ENCODE assay signal across 9 cellular contexts in genomic region chr14:60657609-60657983, GRCh38. TPM values are rescaled to one million over a fixed set of nuclear protein-coding genes. Genes with fewer than 3 reads are reported as not detected.
DNase-seq lines count a peak whose midpoint lies in the region; ATAC-seq and TF ChIP-seq lines count a peak whose summit lies in the region.
"Had no signal": no experiment of that assay in that cellular context is flagged by ENCODE, and none has a peak within 500 bp of the region (broad histone marks: within the 10 kb centered on the region; RNA-seq: fewer than 3 reads in every experiment).

No MANE protein-coding gene starts in this region.

- H3K4me3 ChIP-seq in ACC112 (ENCODE audit: low read depth, low read length) (peak overlapping the region; percentile 88), body of pancreas (peak overlapping the region; percentile 67 to 76), mucosa of stomach (ENCODE audit: low read length) (peak overlapping the region; percentile 14)

- peak overlapping the region; percentile 61 for H3K9ac ChIP-seq in mucosa of stomach (ENCODE audit: low read length)

- DNase-seq in body of pancreas: no peak
- DNase-seq in NCI-H2227 treated with DMSO at 0.1 percent for 48 hours (lab: John Stamatoyannopoulos, UW): no peak
- DNase-seq in HuH-7.5 (ENCODE audit: low spot score): no peak
- no peak for DNase-seq in mucosa of gallbladder (ENCODE audit: low spot score)
- DNase-seq in SHP77 treated with DMSO at 0.1 percent for 48 hours (lab: John Stamatoyannopoulos, UW): no peak

- H3K9me3 ChIP-seq in body of pancreas (no peaks in the 10 kb centered on the region), mucosa of stomach (ENCODE audit: control insufficient read depth, low read length) (no peaks in the 10 kb centered on the region)

- no peaks in the 10 kb centered on the region for H3K79me2 ChIP-seq in ACC112 (ENCODE audit: control insufficient read depth, insufficient read depth, low read length, unreplicated experiment)

- no peaks in the 10 kb centered on the region for H3K27me3 ChIP-seq in ACC112 (ENCODE audit: insufficient read depth, low read length)
- peaks cover 2 to 30% of the 10 kb centered on the region in 2 donors for H3K27me3 ChIP-seq in body of pancreas
- H3K27me3 ChIP-seq in mucosa of stomach (ENCODE audit: control insufficient read depth, insufficient read depth, low read length): peaks cover 67% of the 10 kb centered on the region

- H3K36me3 ChIP-seq in ACC112 (ENCODE audit: insufficient read depth, low read length): no peaks in the 10 kb centered on the region
- no peaks in the 10 kb centered on the region for H3K36me3 ChIP-seq in body of pancreas (replicated peaks in 1 of 2; ENCODE audit: insufficient read depth in 1 of 2, low read depth in 2 of 2)
- H3K36me3 ChIP-seq in mucosa of stomach (ENCODE audit: control insufficient read depth, insufficient read depth, low read length): no peaks in the 10 kb centered on the region

- TF ChIP-seq CTCF in body of pancreas (IDR thresholded peaks at IDR 0.05): no peak

- H3K27ac ChIP-seq in ACC112 (ENCODE audit: low read depth, low read length): peak overlapping the region; percentile 68
- no peak overlapping the region for H3K27ac ChIP-seq in body of pancreas

- 1 to 2% methylated on average over 25 to 26 of the region's 26 CpGs for WGBS in body of pancreas, 2 donors

- ATAC-seq in GM21528 (IDR thresholded peaks at IDR 0.05; ENCODE audit: low FRiP score, unreplicated experiment) (peak; percentile 4), body of pancreas (no peak)
- ATAC-seq: HCT116 had no signal

- intact Hi-C loops in body of pancreas (cut with DNase I): no loop called here

- H2AFZ ChIP-seq in ACC112 (ENCODE audit: low read length, unreplicated experiment): peak overlapping the region; percentile 96

- H3K4me1 ChIP-seq in ACC112 (ENCODE audit: control insufficient read depth, insufficient read depth, low read length, unreplicated experiment): peaks cover 32% of the 10 kb centered on the region
- H3K4me1 ChIP-seq in body of pancreas: peaks cover 32% of the 10 kb centered on the region
- H3K4me1 ChIP-seq in mucosa of stomach (ENCODE audit: control insufficient read depth, insufficient read depth, low read length): peaks cover 28% of the 10 kb centered on the region

- TF ChIP-seq POLR2A in body of pancreas (IDR thresholded peaks at IDR 0.05): no peak

RNA-seq across cellular contexts. Expression of gene SIX1, which starts 8.3 kb away (rescaled TPM):
- under 1 TPM in 1 of 2 donors, not detected in 1; 0.33 TPM for total RNA-seq in body of pancreas
- not detected for total RNA-seq in mucosa of gallbladder

Comparison
In these comparisons a context has a peak if more than half of its experiments do, and no peak if none do; other contexts are left out.
1. H3K4me3 ChIP-seq: peak in every context shown above with its lines; median percentile 88 in ACC112; 72 in body of pancreas; 14 in mucosa of stomach.